In genomic region chr2:1607236-1607920, GRCh38 we compare ENCODE assay signal across 17 cellular contexts.
DNase-seq lines count a peak whose midpoint lies in the region; ATAC-seq and TF ChIP-seq lines count a peak whose summit lies in the region.
"Had no signal": no experiment of that assay in that cellular context is flagged by ENCODE, and none has a peak within 500 bp of the region (broad histone marks: within the 10 kb centered on the region; RNA-seq: fewer than 3 reads in every experiment).

No MANE protein-coding gene starts in this region.

- ATAC-seq in heart left ventricle (peak in 1 of 4 donors; percentile 24), Right ventricle myocardium inferior (no peak), Panc1 (peak; percentile 48; the same call in 1 of the 2 replicates), foreskin keratinocyte (peak; percentile 24)
- ATAC-seq: GM12878, K562 had no signal

- H3K9me3 ChIP-seq in heart left ventricle (no peaks in the 10 kb centered on the region), Panc1 (ENCODE audit: control insufficient read depth, insufficient read depth, low read depth, low read length) (no peaks in the 10 kb centered on the region), trophoblast cell (ENCODE audit: insufficient read depth, low read depth, low read length) (peaks cover 1% of the 10 kb centered on the region)

- peak overlapping the region in 7 of 12 donors; percentile 3 to 86 (median 66) for H3K27ac ChIP-seq in heart left ventricle
- H3K27ac ChIP-seq in Panc1 (ENCODE audit: low read length), result peak overlapping the region; percentile 74
- peak overlapping the region; percentile 9 for H3K27ac ChIP-seq in foreskin keratinocyte
- no peak overlapping the region for H3K27ac ChIP-seq in trophoblast cell (ENCODE audit: low read depth, low read length)
- H3K27ac ChIP-seq: HL-60, PC-9 had no signal

- no peak overlapping the region for H3K14ac ChIP-seq in trophoblast cell (ENCODE audit: low read length)

- peaks cover 0 to 2% (median 0%) of the 10 kb centered on the region in 3 donors for H3K27me3 Mint-ChIP-seq in immature natural killer cell (ENCODE audit: low read depth in 3 of 3)

- H4K91ac ChIP-seq in trophoblast cell (ENCODE audit: low read depth, low read length), result peak overlapping the region; percentile 39

- CTCF ChIA-PET in Panc1 (lab: Charles Lee), result interaction anchor here (0.6 kb wide), 1 partner anchor 25 kb away, joined by 3 read pairs; no protein-coding TSS in a partner anchor

- H3K4me3 ChIP-seq in heart left ventricle (no peak overlapping the region), Panc1 (ENCODE audit: low read depth in 2 of 2, low read length in 2 of 2) (no peak overlapping the region), trophoblast cell (ENCODE audit: low read depth, low read length) (no peak overlapping the region)
- H3K4me3 ChIP-seq: GM12878, K562, PC-9 had no signal

- TF ChIP-seq CTCF in heart left ventricle (IDR thresholded peaks at IDR 0.05) (no peak), Panc1 (IDR thresholded peaks at IDR 0.05) (no peak), foreskin keratinocyte (conservative IDR thresholded peaks at IDR 0.05) (no peak)

- no peak overlapping the region for H3K23ac ChIP-seq in trophoblast cell (ENCODE audit: low read length)

- no peaks in the 10 kb centered on the region for H3K36me3 Mint-ChIP-seq in immature natural killer cell

- H3K9me3 Mint-ChIP-seq in immature natural killer cell, result peaks cover 0 to 2% (median 0%) of the 10 kb centered on the region in 6 donors

- H2AFZ ChIP-seq in trophoblast cell (ENCODE audit: insufficient read depth, low read length, poor library complexity), result no peak overlapping the region
- H2AFZ ChIP-seq: PC-9 had no signal

- H3K4me3 Mint-ChIP-seq in immature natural killer cell, result no peak overlapping the region

- no peak overlapping the region for H3K4ac ChIP-seq in trophoblast cell (ENCODE audit: low read depth, low read length)

- no peaks in the 10 kb centered on the region for H3K79me2 ChIP-seq in trophoblast cell (ENCODE audit: control insufficient read depth, insufficient read depth, low read length, poor library complexity)

- POLR2A ChIA-PET in Panc1 (lab: Charles Lee), result no interaction called here

- H3K36me3 ChIP-seq in heart left ventricle, result no peaks in the 10 kb centered on the region
- H3K36me3 ChIP-seq in Panc1 (ENCODE audit: control insufficient read depth, insufficient read depth, low read length), result no peaks in the 10 kb centered on the region
- no peaks in the 10 kb centered on the region for H3K36me3 ChIP-seq in trophoblast cell (ENCODE audit: control insufficient read depth in 1 of 2, insufficient read depth in 2 of 2, low read length in 2 of 2)

- intact Hi-C loops in heart left ventricle (cut with DNase I), result no loop called here
- intact Hi-C loops in Right ventricle myocardium inferior (cut with DNase I), result no loop called here
- intact Hi-C loops in Panc1 (cut with micrococcal nuclease; ENCODE audit: unreplicated experiment), result no loop called here

- H3K79me1 ChIP-seq in trophoblast cell (ENCODE audit: low read length), result peaks cover 5% of the 10 kb centered on the region

- no peak overlapping the region for H4K12ac ChIP-seq in trophoblast cell (ENCODE audit: low read depth, low read length)

- H3K4me2 ChIP-seq in trophoblast cell (ENCODE audit: low read length), result no peak overlapping the region
- H3K4me2 ChIP-seq: PC-9 had no signal

- DNase-seq in heart left ventricle, result peak in 1 of 5 donors; percentile 30
- DNase-seq in Right ventricle myocardium inferior (ENCODE audit: missing footprints), result no peak
- DNase-seq in Panc1 (ENCODE audit: low read depth, low spot score), result no peak
- no peak for DNase-seq in foreskin keratinocyte
- no peak for DNase-seq in trophoblast cell
- no peak for DNase-seq in immature natural killer cell
- no peak for DNase-seq in globus pallidus (ENCODE audit: low spot score)
- no peak for DNase-seq in activated T-cell treated with anti-CD3 and anti-CD28 coated beads, Interleukin-2, amount 50 U/mL, for 1 hour
- DNase-seq: C1 segment of cervical spinal cord, DND-41, NCI-H1417, NCI-H187 treated with DMSO at 0.1 percent for 48 hours, NCI-H69, PC-9 had no signal

- 77 to 87% (median 87%) methylated on average over 7 of the region's 7 CpGs for WGBS in heart left ventricle, 4 donors
- no CpG with 5 or more reads among the region's 7 CpGs for WGBS in trophoblast cell (ENCODE audit: extremely low coverage, insufficient coverage, insufficient read length)

- no peak overlapping the region for H2BK5ac ChIP-seq in trophoblast cell (ENCODE audit: low read depth, low read length, poor library complexity)

- no peak overlapping the region for H2BK120ac ChIP-seq in trophoblast cell (ENCODE audit: insufficient read depth, low read length, poor library complexity)

- H3K27ac Mint-ChIP-seq in immature natural killer cell, result no peak overlapping the region

- TF ChIP-seq POLR2A in heart left ventricle (IDR thresholded peaks at IDR 0.05), result no peak

- in situ Hi-C loops in Panc1 (cut with HindIII; ENCODE audit: low pct_unique_long_range_greater_than_20kb, low sequenced_read_pairs), result no loop called here

- no peaks in the 10 kb centered on the region for H3K4me1 Mint-ChIP-seq in immature natural killer cell

- H3K9ac ChIP-seq in trophoblast cell (ENCODE audit: low read length), result no peak overlapping the region

- peak overlapping the region; percentile 47 for H2BK12ac ChIP-seq in trophoblast cell (ENCODE audit: low read length)

- H2AK5ac ChIP-seq in trophoblast cell (ENCODE audit: low read length), result peak overlapping the region; percentile 20

- no peaks in the 10 kb centered on the region for H3K27me3 ChIP-seq in heart left ventricle
- H3K27me3 ChIP-seq in Panc1 (ENCODE audit: control insufficient read depth, insufficient read depth, low read length), result no peaks in the 10 kb centered on the region
- H3K27me3 ChIP-seq in foreskin keratinocyte, result no peaks in the 10 kb centered on the region
- no peaks in the 10 kb centered on the region for H3K27me3 ChIP-seq in trophoblast cell (ENCODE audit: insufficient read depth, low read length)

- H3K4me1 ChIP-seq in heart left ventricle (peaks cover 0 to 35% (median 20%) of the 10 kb centered on the region in 12 donors), Panc1 (ENCODE audit: control insufficient read depth, insufficient read depth, low read length) (peaks cover 21% of the 10 kb centered on the region), foreskin keratinocyte (peaks cover 27% of the 10 kb centered on the region), trophoblast cell (ENCODE audit: control insufficient read depth in 1 of 2, insufficient read depth in 2 of 2, low read length in 2 of 2) (peaks cover 15 to 17% of the 10 kb centered on the region in 2 experiments)

- BruUV-seq in Panc1 (replicated peaks; lab: Mats Ljungman, UMichigan), result no TSS peak

- no peak overlapping the region for H3K18ac ChIP-seq in trophoblast cell (ENCODE audit: low read length)

- no peak overlapping the region for H4K8ac ChIP-seq in trophoblast cell (ENCODE audit: low read depth, low read length)
